1 cellular context compared by ENCODE assay signal in the genomic region with DNA sequence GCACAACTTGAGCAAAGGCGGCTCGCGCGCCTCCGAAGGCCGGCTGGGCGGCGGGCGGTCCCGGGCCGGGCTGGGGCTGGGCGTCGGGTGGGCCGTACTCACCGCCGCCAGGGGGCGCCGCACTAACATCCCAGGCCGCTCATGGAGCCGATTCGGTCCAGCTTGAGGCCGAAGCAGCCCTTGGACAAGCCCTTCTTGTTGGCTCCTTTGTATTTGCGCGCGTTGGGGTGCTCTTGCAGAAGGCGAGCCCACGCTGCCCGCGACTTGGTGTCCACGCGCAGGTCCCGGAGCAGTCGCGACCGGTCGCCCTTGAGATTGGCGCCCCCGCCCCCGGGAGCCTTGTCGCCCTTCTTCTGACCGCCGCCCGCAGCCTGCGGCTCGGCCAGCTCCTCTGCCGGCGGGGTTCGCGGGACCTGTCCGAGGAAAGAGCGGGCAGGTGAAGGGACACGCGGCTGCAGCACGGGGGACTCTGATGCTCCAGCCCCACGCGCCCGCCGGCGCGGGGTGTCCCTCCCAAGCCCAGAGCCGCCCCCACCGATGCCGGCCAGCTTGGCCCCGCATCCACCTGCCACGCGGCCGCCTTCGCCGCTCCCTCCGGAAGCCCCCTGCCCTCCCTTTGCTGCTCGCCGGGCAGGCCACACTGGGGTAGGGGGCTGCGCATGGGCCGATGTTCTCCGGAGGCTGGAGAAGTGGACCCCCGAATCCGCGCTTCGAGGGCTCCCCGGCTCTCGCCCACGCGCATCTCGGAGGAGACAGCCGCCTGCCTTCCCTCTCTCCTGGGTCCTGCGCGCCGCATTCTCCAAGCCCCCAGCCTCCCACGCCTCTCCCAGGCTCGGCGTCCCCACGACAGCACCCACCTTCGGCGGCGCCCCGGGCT.
TF ChIP-seq lines count a peak whose summit lies in the region.

No MANE protein-coding gene starts in this region.

TF ChIP-seq in HepG2, 621 proteins besides CTCF, POLR2A, EP300 and RAD21 (continued from another document and continues in another):
- TF ChIP-seq ZNF549 (CRISPR knock-in tag; IDR thresholded peaks at IDR 0.05) (no peak), TCF7L2 (IDR thresholded peaks at IDR 0.05; ENCODE audit: low read depth, low read length) (no peak), GTF2F1 (IDR thresholded peaks at IDR 0.05; ENCODE audit: low read length) (no peak), ARNT2 (CRISPR knock-in tag; IDR thresholded peaks at IDR 0.05; ENCODE audit: low read depth) (peak; percentile 83), CHCHD3 (CRISPR knock-in tag; IDR thresholded peaks at IDR 0.05) (no peak; the same call in 1 of the 2 replicates), NONO (IDR thresholded peaks at IDR 0.05) (no peak), NONO (CRISPR knock-in tag; conservative IDR thresholded peaks at IDR 0.05) (0 out of 2 replicates have a peak, but pooled peaks have one; percentile 63), KLF15 (CRISPR knock-in tag; IDR thresholded peaks at IDR 0.05; ENCODE audit: borderline replicate concordance) (no peak), ZNF616 (CRISPR knock-in tag; IDR thresholded peaks at IDR 0.05; ENCODE audit: low read depth) (peak; percentile 75; the same call in 1 of the 2 replicates), ARHGAP35 (CRISPR knock-in tag; IDR thresholded peaks at IDR 0.05; ENCODE audit: borderline replicate concordance) (no peak; the same call in 1 of the 2 replicates), EZH2 (conservative IDR thresholded peaks at IDR 0.05; ENCODE audit: low read depth, low read length) (0 out of 2 replicates have a peak, but pooled peaks have one; percentile 1), ZNF589 (CRISPR knock-in tag; conservative IDR thresholded peaks at IDR 0.05) (no peak), CBX2 (IDR thresholded peaks at IDR 0.05; ENCODE audit: low read depth, low read length) (no peak), CBX2 (CRISPR knock-in tag; IDR thresholded peaks at IDR 0.05; ENCODE audit: low read depth) (peak; percentile 69; the same call in 1 of the 2 replicates), ZNF709 (CRISPR knock-in tag; IDR thresholded peaks at IDR 0.05) (0 out of 2 replicates have a peak, but pooled peaks have one; percentile 19), JUNB (CRISPR knock-in tag; IDR thresholded peaks at IDR 0.05; ENCODE audit: borderline replicate concordance) (no peak), SMC3 (IDR thresholded peaks at IDR 0.05; ENCODE audit: low read length) (peak; percentile 43; the same call in 1 of the 2 replicates), TMF1 (CRISPR knock-in tag; IDR thresholded peaks at IDR 0.05; ENCODE audit: low read depth) (no peak; the same call in 1 of the 2 replicates), PAF1 (CRISPR knock-in tag; IDR thresholded peaks at IDR 0.05) (no peak), IKZF4 (CRISPR knock-in tag; IDR thresholded peaks at IDR 0.05; ENCODE audit: borderline replicate concordance, low read depth, not compliant biosample characterization) (peak; percentile 68), ZNF431 (CRISPR knock-in tag; IDR thresholded peaks at IDR 0.05; ENCODE audit: borderline replicate concordance, low read depth) (no peak), PHB2 (IDR thresholded peaks at IDR 0.05; ENCODE audit: partially characterized antibody) (no peak), ZNF12 (CRISPR knock-in tag; IDR thresholded peaks at IDR 0.05) (no peak), ATF7-NPFF (CRISPR knock-in tag; IDR thresholded peaks at IDR 0.05; ENCODE audit: low read depth) (peak; percentile 53; the same call in 1 of the 2 replicates), SRF (IDR thresholded peaks at IDR 0.05; ENCODE audit: low read depth, low read length) (no peak), STAT5B (CRISPR knock-in tag; IDR thresholded peaks at IDR 0.05) (0 out of 2 replicates have a peak, but pooled peaks have one; percentile 57), ZBTB38 (CRISPR knock-in tag; IDR thresholded peaks at IDR 0.05) (peak; percentile 45; the same call in 1 of the 2 replicates), ZNF75D (CRISPR knock-in tag; IDR thresholded peaks at IDR 0.05; ENCODE audit: borderline replicate concordance) (no peak), ZNF354B (CRISPR knock-in tag; IDR thresholded peaks at IDR 0.05) (no peak), HOXA9 (CRISPR knock-in tag; IDR thresholded peaks at IDR 0.05; ENCODE audit: borderline replicate concordance) (peak; percentile 79; the same call in 1 of the 2 replicates), ERF (CRISPR knock-in tag; IDR thresholded peaks at IDR 0.05) (no peak), ZNF746 (CRISPR knock-in tag; IDR thresholded peaks at IDR 0.05) (peak; percentile 57; the same call in 1 of the 2 replicates)
- TF ChIP-seq, protein P1, sequence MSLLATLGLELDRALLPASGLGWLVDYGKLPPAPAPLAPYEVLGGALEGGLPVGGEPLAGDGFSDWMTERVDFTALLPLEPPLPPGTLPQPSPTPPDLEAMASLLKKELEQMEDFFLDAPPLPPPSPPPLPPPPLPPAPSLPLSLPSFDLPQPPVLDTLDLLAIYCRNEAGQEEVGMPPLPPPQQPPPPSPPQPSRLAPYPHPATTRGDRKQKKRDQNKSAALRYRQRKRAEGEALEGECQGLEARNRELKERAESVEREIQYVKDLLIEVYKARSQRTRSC (CRISPR knock-in tag; IDR thresholded peaks at IDR 0.05; ENCODE audit: low read depth): no peak
- TF ChIP-seq, protein P2, sequence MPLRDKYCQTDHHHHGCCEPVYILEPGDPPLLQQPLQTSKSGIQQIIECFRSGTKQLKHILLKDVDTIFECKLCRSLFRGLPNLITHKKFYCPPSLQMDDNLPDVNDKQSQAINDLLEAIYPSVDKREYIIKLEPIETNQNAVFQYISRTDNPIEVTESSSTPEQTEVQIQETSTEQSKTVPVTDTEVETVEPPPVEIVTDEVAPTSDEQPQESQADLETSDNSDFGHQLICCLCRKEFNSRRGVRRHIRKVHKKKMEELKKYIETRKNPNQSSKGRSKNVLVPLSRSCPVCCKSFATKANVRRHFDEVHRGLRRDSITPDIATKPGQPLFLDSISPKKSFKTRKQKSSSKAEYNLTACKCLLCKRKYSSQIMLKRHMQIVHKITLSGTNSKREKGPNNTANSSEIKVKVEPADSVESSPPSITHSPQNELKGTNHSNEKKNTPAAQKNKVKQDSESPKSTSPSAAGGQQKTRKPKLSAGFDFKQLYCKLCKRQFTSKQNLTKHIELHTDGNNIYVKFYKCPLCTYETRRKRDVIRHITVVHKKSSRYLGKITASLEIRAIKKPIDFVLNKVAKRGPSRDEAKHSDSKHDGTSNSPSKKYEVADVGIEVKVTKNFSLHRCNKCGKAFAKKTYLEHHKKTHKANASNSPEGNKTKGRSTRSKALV (CRISPR knock-in tag; IDR thresholded peaks at IDR 0.05): peak; percentile 88; the same call in 1 of the 2 replicates
- TF ChIP-seq, protein P3, sequence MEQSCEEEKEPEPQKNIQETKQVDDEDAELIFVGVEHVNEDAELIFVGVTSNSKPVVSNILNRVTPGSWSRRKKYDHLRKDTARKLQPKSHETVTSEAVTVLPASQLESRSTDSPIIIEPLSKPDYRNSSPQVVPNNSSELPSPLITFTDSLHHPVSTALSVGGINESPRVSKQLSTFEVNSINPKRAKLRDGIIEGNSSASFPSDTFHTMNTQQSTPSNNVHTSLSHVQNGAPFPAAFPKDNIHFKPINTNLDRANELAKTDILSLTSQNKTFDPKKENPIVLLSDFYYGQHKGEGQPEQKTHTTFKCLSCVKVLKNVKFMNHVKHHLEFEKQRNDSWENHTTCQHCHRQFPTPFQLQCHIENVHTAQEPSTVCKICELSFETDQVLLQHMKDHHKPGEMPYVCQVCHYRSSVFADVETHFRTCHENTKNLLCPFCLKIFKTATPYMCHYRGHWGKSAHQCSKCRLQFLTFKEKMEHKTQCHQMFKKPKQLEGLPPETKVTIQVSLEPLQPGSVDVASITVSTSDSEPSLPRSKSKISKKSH (CRISPR knock-in tag; IDR thresholded peaks at IDR 0.05; ENCODE audit: borderline replicate concordance): 0 out of 2 replicates have a peak, but pooled peaks have one; percentile 18
- TF ChIP-seq, protein P4, sequence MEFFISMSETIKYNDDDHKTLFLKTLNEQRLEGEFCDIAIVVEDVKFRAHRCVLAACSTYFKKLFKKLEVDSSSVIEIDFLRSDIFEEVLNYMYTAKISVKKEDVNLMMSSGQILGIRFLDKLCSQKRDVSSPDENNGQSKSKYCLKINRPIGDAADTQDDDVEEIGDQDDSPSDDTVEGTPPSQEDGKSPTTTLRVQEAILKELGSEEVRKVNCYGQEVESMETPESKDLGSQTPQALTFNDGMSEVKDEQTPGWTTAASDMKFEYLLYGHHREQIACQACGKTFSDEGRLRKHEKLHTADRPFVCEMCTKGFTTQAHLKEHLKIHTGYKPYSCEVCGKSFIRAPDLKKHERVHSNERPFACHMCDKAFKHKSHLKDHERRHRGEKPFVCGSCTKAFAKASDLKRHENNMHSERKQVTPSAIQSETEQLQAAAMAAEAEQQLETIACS (CRISPR knock-in tag; IDR thresholded peaks at IDR 0.05): no peak
- TF ChIP-seq, protein P5, sequence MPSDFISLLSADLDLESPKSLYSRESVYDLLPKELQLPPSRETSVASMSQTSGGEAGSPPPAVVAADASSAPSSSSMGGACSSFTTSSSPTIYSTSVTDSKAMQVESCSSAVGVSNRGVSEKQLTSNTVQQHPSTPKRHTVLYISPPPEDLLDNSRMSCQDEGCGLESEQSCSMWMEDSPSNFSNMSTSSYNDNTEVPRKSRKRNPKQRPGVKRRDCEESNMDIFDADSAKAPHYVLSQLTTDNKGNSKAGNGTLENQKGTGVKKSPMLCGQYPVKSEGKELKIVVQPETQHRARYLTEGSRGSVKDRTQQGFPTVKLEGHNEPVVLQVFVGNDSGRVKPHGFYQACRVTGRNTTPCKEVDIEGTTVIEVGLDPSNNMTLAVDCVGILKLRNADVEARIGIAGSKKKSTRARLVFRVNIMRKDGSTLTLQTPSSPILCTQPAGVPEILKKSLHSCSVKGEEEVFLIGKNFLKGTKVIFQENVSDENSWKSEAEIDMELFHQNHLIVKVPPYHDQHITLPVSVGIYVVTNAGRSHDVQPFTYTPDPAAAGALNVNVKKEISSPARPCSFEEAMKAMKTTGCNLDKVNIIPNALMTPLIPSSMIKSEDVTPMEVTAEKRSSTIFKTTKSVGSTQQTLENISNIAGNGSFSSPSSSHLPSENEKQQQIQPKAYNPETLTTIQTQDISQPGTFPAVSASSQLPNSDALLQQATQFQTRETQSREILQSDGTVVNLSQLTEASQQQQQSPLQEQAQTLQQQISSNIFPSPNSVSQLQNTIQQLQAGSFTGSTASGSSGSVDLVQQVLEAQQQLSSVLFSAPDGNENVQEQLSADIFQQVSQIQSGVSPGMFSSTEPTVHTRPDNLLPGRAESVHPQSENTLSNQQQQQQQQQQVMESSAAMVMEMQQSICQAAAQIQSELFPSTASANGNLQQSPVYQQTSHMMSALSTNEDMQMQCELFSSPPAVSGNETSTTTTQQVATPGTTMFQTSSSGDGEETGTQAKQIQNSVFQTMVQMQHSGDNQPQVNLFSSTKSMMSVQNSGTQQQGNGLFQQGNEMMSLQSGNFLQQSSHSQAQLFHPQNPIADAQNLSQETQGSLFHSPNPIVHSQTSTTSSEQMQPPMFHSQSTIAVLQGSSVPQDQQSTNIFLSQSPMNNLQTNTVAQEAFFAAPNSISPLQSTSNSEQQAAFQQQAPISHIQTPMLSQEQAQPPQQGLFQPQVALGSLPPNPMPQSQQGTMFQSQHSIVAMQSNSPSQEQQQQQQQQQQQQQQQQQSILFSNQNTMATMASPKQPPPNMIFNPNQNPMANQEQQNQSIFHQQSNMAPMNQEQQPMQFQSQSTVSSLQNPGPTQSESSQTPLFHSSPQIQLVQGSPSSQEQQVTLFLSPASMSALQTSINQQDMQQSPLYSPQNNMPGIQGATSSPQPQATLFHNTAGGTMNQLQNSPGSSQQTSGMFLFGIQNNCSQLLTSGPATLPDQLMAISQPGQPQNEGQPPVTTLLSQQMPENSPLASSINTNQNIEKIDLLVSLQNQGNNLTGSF (CRISPR knock-in tag; IDR thresholded peaks at IDR 0.05): no peak
- TF ChIP-seq, protein P6, sequence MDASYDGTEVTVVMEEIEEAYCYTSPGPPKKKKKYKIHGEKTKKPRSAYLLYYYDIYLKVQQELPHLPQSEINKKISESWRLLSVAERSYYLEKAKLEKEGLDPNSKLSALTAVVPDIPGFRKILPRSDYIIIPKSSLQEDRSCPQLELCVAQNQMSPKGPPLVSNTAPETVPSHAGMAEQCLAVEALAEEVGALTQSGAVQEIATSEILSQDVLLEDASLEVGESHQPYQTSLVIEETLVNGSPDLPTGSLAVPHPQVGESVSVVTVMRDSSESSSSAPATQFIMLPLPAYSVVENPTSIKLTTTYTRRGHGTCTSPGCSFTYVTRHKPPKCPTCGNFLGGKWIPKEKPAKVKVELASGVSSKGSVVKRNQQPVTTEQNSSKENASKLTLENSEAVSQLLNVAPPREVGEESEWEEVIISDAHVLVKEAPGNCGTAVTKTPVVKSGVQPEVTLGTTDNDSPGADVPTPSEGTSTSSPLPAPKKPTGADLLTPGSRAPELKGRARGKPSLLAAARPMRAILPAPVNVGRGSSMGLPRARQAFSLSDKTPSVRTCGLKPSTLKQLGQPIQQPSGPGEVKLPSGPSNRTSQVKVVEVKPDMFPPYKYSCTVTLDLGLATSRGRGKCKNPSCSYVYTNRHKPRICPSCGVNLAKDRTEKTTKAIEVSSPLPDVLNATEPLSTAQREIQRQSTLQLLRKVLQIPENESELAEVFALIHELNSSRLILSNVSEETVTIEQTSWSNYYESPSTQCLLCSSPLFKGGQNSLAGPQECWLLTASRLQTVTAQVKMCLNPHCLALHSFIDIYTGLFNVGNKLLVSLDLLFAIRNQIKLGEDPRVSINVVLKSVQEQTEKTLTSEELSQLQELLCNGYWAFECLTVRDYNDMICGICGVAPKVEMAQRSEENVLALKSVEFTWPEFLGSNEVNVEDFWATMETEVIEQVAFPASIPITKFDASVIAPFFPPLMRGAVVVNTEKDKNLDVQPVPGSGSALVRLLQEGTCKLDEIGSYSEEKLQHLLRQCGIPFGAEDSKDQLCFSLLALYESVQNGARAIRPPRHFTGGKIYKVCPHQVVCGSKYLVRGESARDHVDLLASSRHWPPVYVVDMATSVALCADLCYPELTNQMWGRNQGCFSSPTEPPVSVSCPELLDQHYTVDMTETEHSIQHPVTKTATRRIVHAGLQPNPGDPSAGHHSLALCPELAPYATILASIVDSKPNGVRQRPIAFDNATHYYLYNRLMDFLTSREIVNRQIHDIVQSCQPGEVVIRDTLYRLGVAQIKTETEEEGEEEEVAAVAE (CRISPR knock-in tag; IDR thresholded peaks at IDR 0.05; ENCODE audit: borderline replicate concordance): no peak
- TF ChIP-seq, protein P7, sequence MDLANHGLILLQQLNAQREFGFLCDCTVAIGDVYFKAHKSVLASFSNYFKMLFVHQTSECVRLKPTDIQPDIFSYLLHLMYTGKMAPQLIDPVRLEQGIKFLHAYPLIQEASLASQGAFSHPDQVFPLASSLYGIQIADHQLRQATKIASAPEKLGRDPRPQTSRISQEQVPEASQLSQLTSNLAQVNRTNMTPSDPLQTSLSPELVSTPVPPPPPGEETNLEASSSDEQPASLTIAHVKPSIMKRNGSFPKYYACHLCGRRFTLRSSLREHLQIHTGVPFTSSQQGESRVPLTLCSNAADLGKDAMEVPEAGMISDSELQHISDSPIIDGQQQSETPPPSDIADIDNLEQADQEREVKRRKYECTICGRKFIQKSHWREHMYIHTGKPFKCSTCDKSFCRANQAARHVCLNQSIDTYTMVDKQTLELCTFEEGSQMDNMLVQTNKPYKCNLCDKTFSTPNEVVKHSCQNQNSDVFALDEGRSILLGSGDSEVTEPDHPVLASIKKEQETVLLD (CRISPR knock-in tag; IDR thresholded peaks at IDR 0.05; ENCODE audit: low read depth): 0 out of 2 replicates have a peak, but pooled peaks have one; percentile 39
- TF ChIP-seq, protein P8, sequence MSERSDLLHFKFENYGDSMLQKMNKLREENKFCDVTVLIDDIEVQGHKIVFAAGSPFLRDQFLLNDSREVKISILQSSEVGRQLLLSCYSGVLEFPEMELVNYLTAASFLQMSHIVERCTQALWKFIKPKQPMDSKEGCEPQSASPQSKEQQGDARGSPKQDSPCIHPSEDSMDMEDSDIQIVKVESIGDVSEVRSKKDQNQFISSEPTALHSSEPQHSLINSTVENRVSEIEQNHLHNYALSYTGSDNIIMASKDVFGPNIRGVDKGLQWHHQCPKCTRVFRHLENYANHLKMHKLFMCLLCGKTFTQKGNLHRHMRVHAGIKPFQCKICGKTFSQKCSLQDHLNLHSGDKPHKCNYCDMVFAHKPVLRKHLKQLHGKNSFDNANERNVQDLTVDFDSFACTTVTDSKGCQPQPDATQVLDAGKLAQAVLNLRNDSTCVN (CRISPR knock-in tag; IDR thresholded peaks at IDR 0.05; ENCODE audit: borderline replicate concordance): no peak
